In the genomic region with DNA sequence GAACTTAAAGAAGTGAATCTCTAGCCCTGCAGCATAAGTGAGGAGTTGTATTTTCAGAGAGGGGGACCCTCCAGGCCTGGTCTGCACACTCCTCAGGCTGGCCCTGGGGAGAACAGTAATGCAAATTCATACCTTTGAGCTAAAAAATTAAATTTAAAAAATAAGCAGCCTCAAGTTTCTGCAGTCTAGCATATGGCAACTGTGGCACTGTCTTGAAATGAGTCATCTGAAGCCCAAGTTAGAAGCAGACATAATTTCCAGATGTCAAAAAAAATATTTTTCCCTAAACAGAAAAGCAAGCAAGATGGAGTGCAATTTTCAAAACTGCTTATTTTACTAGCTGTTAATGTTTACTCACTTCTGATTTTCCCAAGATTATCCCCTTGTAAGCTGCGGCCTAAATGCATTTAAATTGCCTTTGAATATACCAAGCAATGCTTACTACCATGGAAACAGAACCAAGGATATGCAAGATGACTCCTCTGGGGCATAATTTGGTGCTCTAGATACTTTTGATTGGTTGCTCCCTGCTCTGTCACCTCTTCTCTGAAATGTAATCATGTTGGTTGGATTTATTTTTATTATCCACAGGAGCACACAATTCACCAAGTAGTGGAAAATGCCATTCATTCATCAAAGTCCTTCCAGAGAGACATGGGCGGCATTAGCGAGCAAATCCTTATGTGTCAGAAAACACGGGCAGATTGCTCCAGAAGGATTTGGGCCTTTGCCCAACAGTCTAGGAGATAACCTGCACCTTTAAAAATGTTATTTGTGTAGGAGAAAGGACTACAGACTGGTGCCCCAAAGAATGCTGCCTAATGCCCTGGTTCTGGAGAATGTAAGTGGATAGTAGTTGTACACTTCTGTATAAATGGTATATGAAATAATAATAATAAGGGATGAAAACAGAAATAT, we compare ENCODE assay signal across 18 cellular contexts. TPM values are rescaled to one million over a fixed set of nuclear protein-coding genes. Genes with fewer than 3 reads are reported as not detected.
DNase-seq lines count a peak whose midpoint lies in the region; ATAC-seq, FAIRE-seq and TF ChIP-seq lines count a peak whose summit lies in the region.
"Had no signal": no experiment of that assay in that cellular context is flagged by ENCODE, and none has a peak within 500 bp of the region (broad histone marks: within the 10 kb centered on the region; RNA-seq: fewer than 3 reads in every experiment).

No MANE protein-coding gene starts in this region.

- 68% methylated on average over 4 of the region's 4 CpGs for WGBS in GM12878 (ENCODE audit: insufficient coverage, insufficient replicate concordance, low lambda C conversion rate, missing lambda C conversion rate)
- 90 to 95% (median 92%) methylated on average over 4 of the region's 4 CpGs for WGBS in spleen, 5 donors

- no peak for FAIRE-seq in GM12878 (lab: Jason Lieb, UNC)
- FAIRE-seq: bronchial epithelial cell, endothelial cell of umbilical vein had no signal

- no TSS peak for BruUV-seq in GM12878 (replicated peaks; lab: Mats Ljungman, UMichigan)

- H3K27me3 ChIP-seq in GM12878 (replicated peaks in 1 of 2; ENCODE audit: control insufficient read depth in 2 of 2, insufficient read depth in 2 of 2, low read length in 1 of 2), result no peaks in the 10 kb centered on the region
- no peaks in the 10 kb centered on the region for H3K27me3 ChIP-seq in spleen (replicated peaks in 1 of 7)
- H3K27me3 ChIP-seq: BE2C, right atrium auricular region had no signal

- SMC1A ChIA-PET in GM12878 (lab: Charles Lee; ENCODE audit: uncharacterized antibody, unreplicated experiment), result interaction anchor here (0.6 to 12.2 kb wide), 25 partner anchors 10 to 435 kb away, joined by 3 to 199 read pairs (median 4); no protein-coding TSS in a partner anchor

- no peak overlapping the region for H3K9ac ChIP-seq in GM12878 (ENCODE audit: control insufficient read depth, insufficient read depth, low read length)

- H4K20me1 ChIP-seq in GM12878 (ENCODE audit: control insufficient read depth, insufficient read depth), result no peaks in the 10 kb centered on the region

- H3K36me3 ChIP-seq in GM12878 (ENCODE audit: control insufficient read depth in 2 of 2, insufficient read depth in 2 of 2, low read length in 1 of 2) (no peaks in the 10 kb centered on the region), spleen (no peaks in the 10 kb centered on the region)
- H3K36me3 ChIP-seq: BE2C, right atrium auricular region had no signal

- peak; percentile 25 for DNase-seq in GM03348 (ENCODE audit: low spot score)
- no peak for DNase-seq in GM12878 (ENCODE audit: low read depth, low spot score)
- DNase-seq in activated gamma-delta T cell treated with Interleukin-2 at 50 U/mL for 16 hours, result no peak
- DNase-seq in GM13977 (ENCODE audit: low spot score), result no peak
- DNase-seq in DMS153 treated with DMSO at 0.1 percent for 48 hours (lab: John Stamatoyannopoulos, UW; ENCODE audit: unreplicated experiment), result no peak
- DNase-seq in spleen, result no peak
- DNase-seq: BE2C; EL; HCEC 1CT; head of caudate nucleus; naive B cell; NCI-H226; stimulated activated CD4-positive, alpha-beta T cell treated with anti-CD3 and anti-CD28 coated beads, Interleukin-4, amount 100 ng/mL, for 24 hours had no signal

- POLR2A ChIA-PET in GM12878 (lab: Charles Lee), result interaction anchor here (0.5 to 1.6 kb wide), 6 partner anchors 14 to 141 kb away, joined by 3 to 6 read pairs (median 4); a partner anchor contains a TSS

- RAD21 ChIA-PET in GM12878 (lab: Charles Lee; ENCODE audit: unreplicated experiment), result interaction anchor here (0.6 to 11.0 kb wide), 11 partner anchors 10 to 371 kb away, joined by 3 to 153 read pairs (median 4); a partner anchor contains a TSS

- in situ Hi-C loops in GM12878 (cut with MboI) (loop anchor here (5.0 kb wide), 4 partner anchors 128 to 558 kb away; no protein-coding TSS in a partner anchor), GM13977 (cut with MboI; ENCODE audit: low pct_unique_long_range_greater_than_20kb, low sequenced_read_pairs, unreplicated experiment) (loop anchor here (25.0 kb wide), 2 partner anchors 228 to 372 kb away; no protein-coding TSS in a partner anchor)

- H3K9me3 ChIP-seq in GM12878 (replicated peaks; ENCODE audit: control insufficient read depth, insufficient read depth, low read length) (no peaks in the 10 kb centered on the region), spleen (no peaks in the 10 kb centered on the region)
- H3K9me3 ChIP-seq: BE2C, right atrium auricular region had no signal

- H3K4me3 ChIP-seq in GM12878 (no peak overlapping the region), spleen (no peak overlapping the region)
- H3K4me3 ChIP-seq: right atrium auricular region had no signal

- no peak for TF ChIP-seq RAD21 in GM12878 (IDR thresholded peaks at IDR 0.05; ENCODE audit: insufficient read depth, low read depth, low read length)

- TF ChIP-seq CTCF in GM12878 (IDR thresholded peaks at IDR 0.05 in 2 of 3, conservative IDR thresholded peaks at IDR 0.05 in 1 of 3; ENCODE audit: control insufficient read depth in 2 of 3, extremely low read depth in 1 of 3, insufficient read depth in 1 of 3, low read depth in 3 of 3, low read length in 3 of 3) (no peak), GM13977 (IDR thresholded peaks at IDR 0.05; ENCODE audit: extremely low read depth, insufficient read depth, missing control alignments) (no peak), spleen (IDR thresholded peaks at IDR 0.05 in 8 of 11, conservative IDR thresholded peaks at IDR 0.05 in 3 of 11) (no peak)

- ATAC-seq in GM19463 (IDR thresholded peaks at IDR 0.05; ENCODE audit: unreplicated experiment), result peak; percentile 59
- peak; percentile 36 for ATAC-seq in HG03558 (IDR thresholded peaks at IDR 0.05; ENCODE audit: extremely low read depth, unreplicated experiment)
- ATAC-seq in GM12878, result peak; percentile 69

- H3K4me2 ChIP-seq in GM12878 (ENCODE audit: control insufficient read depth, insufficient read depth), result no peak overlapping the region

- CTCF ChIA-PET in GM12878 (lab: Yijun Ruan, JAX), result interaction anchor here (0.6 to 12.5 kb wide), 19 partner anchors 7 to 836 kb away, joined by 3 to 231 read pairs (median 4); no protein-coding TSS in a partner anchor

- H3K4me1 ChIP-seq in GM12878 (ENCODE audit: control insufficient read depth, insufficient read depth, low read length) (peaks cover 10% of the 10 kb centered on the region; the same call in 1 of the 2 replicates), spleen (no peaks in the 10 kb centered on the region)
- H3K4me1 ChIP-seq: BE2C, right atrium auricular region had no signal

- intact Hi-C loops in GM12878 (cut with micrococcal nuclease; ENCODE audit: unreplicated experiment) (loop anchor here (5.0 kb wide), 1 partner anchor 137 kb away; no protein-coding TSS in a partner anchor), spleen (cut with DNase I; ENCODE audit: low total_unique reads) (loop anchor here (5.0 kb wide), 1 partner anchor 128 kb away; no protein-coding TSS in a partner anchor)

- H3K27ac ChIP-seq in GM12878 (ENCODE audit: control insufficient read depth, insufficient read depth), result peak overlapping the region; percentile 8; the same call in 1 of the 2 replicates
- H3K27ac ChIP-seq in spleen, result no peak overlapping the region
- H3K27ac ChIP-seq: right atrium auricular region had no signal

- no peaks in the 10 kb centered on the region for H3K79me2 ChIP-seq in GM12878 (ENCODE audit: control insufficient read depth, insufficient read depth, low read length)

- peak overlapping the region; percentile 52 for H2AFZ ChIP-seq in GM12878 (ENCODE audit: control insufficient read depth, low read depth, low read length)

- no peak for TF ChIP-seq EP300 in GM12878 (IDR thresholded peaks at IDR 0.05; ENCODE audit: borderline replicate concordance in 1 of 2, control insufficient read depth in 1 of 2, low read depth in 2 of 2, low read length in 2 of 2)

- no peak for TF ChIP-seq POLR2A in GM12878 (IDR thresholded peaks at IDR 0.05; ENCODE audit: low read depth, low read length)
- no peak for TF ChIP-seq POLR2A in spleen (IDR thresholded peaks at IDR 0.05)

RNA-seq across cellular contexts. Expression of a gene that starts 25.0 kb away (rescaled TPM):
- total RNA-seq in GM12878 (2013; cell fraction: nucleolus; rRNA removed), result 83.0 and 83.5 TPM in 2 replicates
- total RNA-seq in GM12878 (2014; rRNA removed) (74.0 and 75.8 TPM in 2 replicates), GM12878 (2014; rRNA removed; fragmentation: Illumina TruSeq; extraction: Trizol) (58.5 and 59.1 TPM in 2 replicates), GM12878 (2021) (58.8 and 60.7 TPM in 2 replicates), spleen (10 to 100 TPM; 47.5 to 93.1 (median 56.2) TPM)
- 51.5 TPM for polyA plus RNA-seq in GM12878 (2011; ENCODE audit: low read depth)
- polyA plus RNA-seq in GM12878 (2011; rRNA removed) (55.0 and 56.9 TPM in 2 replicates), GM12878 (2014; fragmentation: Illumina TruSeq; extraction: Trizol) (63.6 and 85.6 TPM in 2 replicates), GM12878 (2014; fragmentation: Nextera tagmentation; extraction: Ambion mirVana) (10 to 100 TPM; 59.1 to 66.1 TPM), GM12878 (2014; rRNA removed) (56.6 and 60.8 TPM in 2 replicates), GM12878 (2016; fragmentation: Nextera tagmentation; extraction: Ambion mirVana) (10 to 100 TPM; 98.0 to 99.8 TPM), spleen (10 to 100 TPM; 30.0 to 32.1 (median 30.8) TPM)
- 39.1 and 39.5 TPM in 2 replicates for polyA plus RNA-seq in GM12878 (2011; cell fraction: cytosol; rRNA removed)
- polyA plus RNA-seq in GM12878 (2011; cell fraction: nucleus; rRNA removed), result 30.7 and 34.7 TPM in 2 replicates
- polyA plus RNA-seq in GM12878 (2012), result 54.3 and 60.3 TPM in 2 replicates
- polyA minus RNA-seq in GM12878 (2011; rRNA and poly(A)+ RNA removed), result 25.6 and 33.3 TPM in 2 replicates
- polyA minus RNA-seq in GM12878 (2011; cell fraction: cytosol; rRNA and poly(A)+ RNA removed), result 11.8 and 18.3 TPM in 2 replicates
- polyA minus RNA-seq in GM12878 (2011; cell fraction: nucleus; rRNA and poly(A)+ RNA removed), result 25.0 and 32.4 TPM in 2 replicates

RNA-seq across cellular contexts. Expression of a gene that starts 58.8 kb away (rescaled TPM):
- total RNA-seq in GM12878 (2013; cell fraction: nucleolus; rRNA removed), result 212 and 214 TPM in 2 replicates
- 16.8 and 25.3 TPM in 2 replicates for total RNA-seq in GM12878 (2014; rRNA removed)
- 35.1 and 35.3 TPM in 2 replicates for total RNA-seq in GM12878 (2014; rRNA removed; fragmentation: Illumina TruSeq; extraction: Trizol)
- total RNA-seq in GM12878 (2021), result 66.2 and 73.1 TPM in 2 replicates
- polyA plus RNA-seq in GM12878 (2011; ENCODE audit: low read depth), result 48.8 TPM
- 124 and 181 TPM in 2 replicates for polyA plus RNA-seq in GM12878 (2011; rRNA removed)
- 29.7 and 36.5 TPM in 2 replicates for polyA plus RNA-seq in GM12878 (2011; cell fraction: cytosol; rRNA removed)
- 131 and 153 TPM in 2 replicates for polyA plus RNA-seq in GM12878 (2011; cell fraction: nucleus; rRNA removed)
- 60.8 and 61.6 TPM in 2 replicates for polyA plus RNA-seq in GM12878 (2012)
- 55.7 and 77.5 TPM in 2 replicates for polyA plus RNA-seq in GM12878 (2014; fragmentation: Illumina TruSeq; extraction: Trizol)
- polyA plus RNA-seq in GM12878 (2014; fragmentation: Nextera tagmentation; extraction: Ambion mirVana), result 10 to 100 TPM; 49.0 to 58.6 TPM
- polyA plus RNA-seq in GM12878 (2014; rRNA removed), result 40.3 and 45.0 TPM in 2 replicates
- 10 to 100 TPM; 29.0 to 29.8 TPM for polyA plus RNA-seq in GM12878 (2016; fragmentation: Nextera tagmentation; extraction: Ambion mirVana)
- polyA minus RNA-seq in GM12878 (2011; rRNA and poly(A)+ RNA removed), result 140 and 261 TPM in 2 replicates
- polyA minus RNA-seq in GM12878 (2011; cell fraction: cytosol; rRNA and poly(A)+ RNA removed), result 37.6 and 52.6 TPM in 2 replicates
- polyA minus RNA-seq in GM12878 (2011; cell fraction: nucleus; rRNA and poly(A)+ RNA removed), result 44.7 and 63.4 TPM in 2 replicates
- total RNA-seq in spleen, result 10 to 100 TPM; 34.7 to 63.0 (median 53.0) TPM
- 10 to 100 TPM; 15.5 to 21.4 (median 18.6) TPM for polyA plus RNA-seq in spleen
